Comparison of ENCODE assay signal across 8 cellular contexts in the genomic region with DNA sequence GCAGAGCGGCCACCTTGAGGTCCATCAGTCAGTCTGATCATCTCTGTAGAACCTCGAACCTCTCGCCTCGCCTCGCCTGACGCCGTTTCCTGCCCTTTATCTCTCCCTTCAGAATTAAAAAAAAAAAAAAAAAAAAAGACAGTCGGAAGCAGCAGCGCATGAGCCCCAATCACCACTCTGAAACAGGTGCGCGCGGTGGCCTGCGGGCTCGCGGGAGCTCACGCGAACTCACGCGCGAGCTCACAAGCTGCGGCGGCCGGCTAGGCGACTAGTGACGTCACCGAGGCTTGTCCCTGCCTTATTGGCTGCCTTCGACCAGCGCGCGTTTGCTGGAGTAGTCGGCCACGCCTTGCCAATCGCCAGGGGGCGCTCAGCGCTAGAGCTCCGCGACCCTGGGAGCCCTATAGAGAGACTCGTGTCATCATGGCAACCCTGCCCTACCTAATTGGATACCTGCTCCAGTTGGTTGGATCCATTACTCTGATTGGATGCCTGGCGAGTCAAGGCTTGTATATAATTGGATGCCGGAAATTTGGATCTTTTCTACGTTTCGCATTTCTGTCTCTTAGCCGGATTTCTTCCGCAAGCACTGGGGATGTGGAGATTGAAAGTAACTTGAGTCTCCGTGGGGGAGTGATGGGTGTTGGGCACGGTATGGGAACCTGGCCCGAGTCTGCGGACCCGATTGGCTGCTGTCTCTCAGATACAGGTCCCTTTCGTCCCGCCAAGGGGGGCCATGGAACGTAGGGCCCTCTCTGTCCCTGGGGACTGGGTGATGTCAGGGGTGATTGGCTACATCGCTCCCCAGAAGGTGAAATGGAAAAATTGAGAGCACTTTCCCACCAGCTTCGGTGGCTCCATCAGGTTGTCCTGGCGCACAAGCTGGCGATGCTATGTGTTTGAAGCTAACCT. TPM values are rescaled to one million over a fixed set of nuclear protein-coding genes. Genes with fewer than 3 reads are reported as not detected.
DNase-seq lines count a peak whose midpoint lies in the region; ATAC-seq and TF ChIP-seq lines count a peak whose summit lies in the region.

No MANE protein-coding gene starts in this region.

- peaks cover 0 to 46% (median 11%) of the 10 kb centered on the region in 9 donors for H3K27me3 ChIP-seq in heart left ventricle

- in situ Hi-C loops in SK-MEL-5 (cut with HindIII; ENCODE audit: low pct_unique_long_range_greater_than_20kb, low sequenced_read_pairs), result no loop called here

- ATAC-seq in heart left ventricle, result peak; percentile 32 to 89 (median 78)
- no peak for ATAC-seq in HG02759 (IDR thresholded peaks at IDR 0.05; ENCODE audit: unreplicated experiment)
- no peak for ATAC-seq in GM21515 (IDR thresholded peaks at IDR 0.05; ENCODE audit: unreplicated experiment)

- H3K4me1 ChIP-seq in heart left ventricle, result peaks cover 0 to 4% (median 0%) of the 10 kb centered on the region in 12 donors

- peak in 11 of 12 donors; percentile 9 to 49 (median 21) for TF ChIP-seq CTCF in heart left ventricle (IDR thresholded peaks at IDR 0.05)

- no peak overlapping the region for H3K4me3 ChIP-seq in heart left ventricle

- no peak for TF ChIP-seq POLR2A in heart left ventricle (IDR thresholded peaks at IDR 0.05)

- intact Hi-C loops in heart left ventricle (cut with DNase I), result no loop called here
- intact Hi-C loops in posterior vena cava (cut with DNase I), result loop anchor here in 1 of 2 donors (1.0 kb wide), 1 partner anchor 26 kb away; no protein-coding TSS in a partner anchor

- no peaks in the 10 kb centered on the region for H3K36me3 ChIP-seq in heart left ventricle

- DNase-seq in NCI-H748 (lab: John Stamatoyannopoulos, UW; ENCODE audit: unreplicated experiment) (peak; percentile 54), NCI-H748 treated with DMSO at 0.1 percent for 48 hours (lab: John Stamatoyannopoulos, UW) (no peak), SK-MEL-5 (ENCODE audit: low read depth, low spot score) (peak; percentile 97), heart left ventricle (peak; percentile 50 to 85 (median 75)), posterior vena cava (ENCODE audit: low spot score) (peak; percentile 87)
- DNase-seq in activated naive CD4-positive, alpha-beta T cell treated with Interleukin-2 at 50 U/mL for 16 hours, result peak; percentile 66

- WGBS in heart left ventricle, 4 donors, result 12 to 17% (median 14%) methylated on average over 46 to 56 of the region's 56 CpGs

- H3K27ac ChIP-seq in heart left ventricle, result no peak overlapping the region

- H3K9me3 ChIP-seq in heart left ventricle, result no peaks in the 10 kb centered on the region

RNA-seq across cellular contexts. Expression of a gene that starts 31.6 kb away (rescaled TPM):
- 0.55 and 1.6 TPM in 2 replicates for total RNA-seq in SK-MEL-5 (2014; rRNA removed; shearing (Covaris generic))
- 2.1 and 2.7 TPM in 2 replicates for polyA plus RNA-seq in SK-MEL-5 (2015; cell fraction: cytosol; rRNA removed)
- polyA plus RNA-seq in SK-MEL-5 (2015; cell fraction: nucleus; rRNA removed), result 2.6 and 2.9 TPM in 2 replicates
- total RNA-seq in heart left ventricle, result under 1 TPM in 4 of 9 donors, not detected in 5; 0.17 to 0.75 (median 0.25) TPM
- under 1 TPM in 1 of 2 donors, not detected in 1; 0.06 TPM for polyA plus RNA-seq in heart left ventricle
- under 1 TPM in 1 of 2 donors, not detected in 1; 0.74 TPM for total RNA-seq in posterior vena cava

RNA-seq across cellular contexts. Expression of a gene that starts 39.9 kb away (rescaled TPM):
- total RNA-seq in SK-MEL-5 (2014; rRNA removed; shearing (Covaris generic)), result 6.3 and 6.9 TPM in 2 replicates
- polyA plus RNA-seq in SK-MEL-5 (2015; cell fraction: cytosol; rRNA removed), result 24.4 and 26.3 TPM in 2 replicates
- polyA plus RNA-seq in SK-MEL-5 (2015; cell fraction: nucleus; rRNA removed), result 5.2 and 12.9 TPM in 2 replicates
- total RNA-seq in heart left ventricle (1 to 10 TPM in 4 of 9 donors, under 1 TPM in 5; 0.35 to 2.4 (median 0.87) TPM), posterior vena cava (10 to 100 TPM; 10.3 to 14.2 TPM)
- polyA plus RNA-seq in heart left ventricle, result 1 to 10 TPM in 1 of 2 donors, under 1 TPM in 1; 0.97 to 1.0 TPM

RNA-seq across cellular contexts. Expression of a gene that starts 41.1 kb away (rescaled TPM):
- total RNA-seq in SK-MEL-5 (2014; rRNA removed; shearing (Covaris generic)), result 2.7 and 4.3 TPM in 2 replicates
- 1.4 and 2.6 TPM in 2 replicates for polyA plus RNA-seq in SK-MEL-5 (2015; cell fraction: cytosol; rRNA removed)
- polyA plus RNA-seq in SK-MEL-5 (2015; cell fraction: nucleus; rRNA removed), result not detected in 2 replicates
- 1 to 10 TPM in 5 of 9 donors, under 1 TPM in 2, not detected in 2; 0.65 to 3.6 (median 1.7) TPM for total RNA-seq in heart left ventricle
- polyA plus RNA-seq in heart left ventricle, result not detected
- total RNA-seq in posterior vena cava, result under 1 TPM in 1 of 2 donors, not detected in 1; 0.57 TPM

Comparison
In these comparisons a context has a peak if more than half of its experiments do, and no peak if none do; other contexts are left out.
1. ATAC-seq: peak in heart left ventricle (4 of 4); none in HG02759 (single experiment) and GM21515 (single experiment).